Comparison of ENCODE assay signal across 9 cellular contexts in genomic region chr9:88303785-88304495, GRCh38.
A peak's percentile ranks its signal among the peaks of the same experiment; 100 is the strongest.
DNase-seq lines count a peak whose midpoint lies in the region; ATAC-seq lines count a peak whose summit lies in the region.
"Had no signal": no experiment of that assay in that cellular context is flagged by ENCODE, and none has a peak within 500 bp of the region (broad histone marks: within the 10 kb centered on the region; RNA-seq: fewer than 3 reads in every experiment).

No MANE protein-coding gene starts in this region.

- H3K4me1 Mint-ChIP-seq in stimulated activated memory B cell treated with anti-CD40 and anti-IgM and Interleukin-4, amounts not matched to agents 10 μg/mL and 1 μg/mL and 100 μg/mL, for 72 hours = peaks cover 6% of the 10 kb centered on the region
- H3K4me1 Mint-ChIP-seq: B cell had no signal

- no peaks in the 10 kb centered on the region for H3K36me3 ChIP-seq in effector memory CD4-positive, alpha-beta T cell (ENCODE audit: control insufficient read depth, insufficient read depth, low read length)

- no peaks in the 10 kb centered on the region for H3K27me3 ChIP-seq in effector memory CD4-positive, alpha-beta T cell (replicated peaks; ENCODE audit: control insufficient read depth, insufficient read depth, low read length, poor library complexity, severe bottlenecking)

- no peak overlapping the region for H3K4me3 ChIP-seq in effector memory CD4-positive, alpha-beta T cell (ENCODE audit: insufficient read depth, low read depth, low read length, poor library complexity, severe bottlenecking)

- peak; percentile 89 for ATAC-seq in HG03159 (IDR thresholded peaks at IDR 0.05; ENCODE audit: unreplicated experiment)
- ATAC-seq in stimulated activated memory B cell treated with anti-CD40 and anti-IgM and Interleukin-4, amounts not matched to agents 10 μg/mL and 1 μg/mL and 100 μg/mL, for 72 hours = peak; percentile 84

- no peaks in the 10 kb centered on the region for H3K36me3 Mint-ChIP-seq in stimulated activated memory B cell treated with anti-CD40 and anti-IgM and Interleukin-4, amounts not matched to agents 10 μg/mL and 1 μg/mL and 100 μg/mL, for 72 hours

- no peak overlapping the region for H3K27ac Mint-ChIP-seq in stimulated activated memory B cell treated with anti-CD40 and anti-IgM and Interleukin-4, amounts not matched to agents 10 μg/mL and 1 μg/mL and 100 μg/mL, for 72 hours
- H3K27ac Mint-ChIP-seq: B cell had no signal

- H3K4me1 ChIP-seq in effector memory CD4-positive, alpha-beta T cell (ENCODE audit: control insufficient read depth, insufficient read depth, low read length, poor library complexity, severe bottlenecking) = peaks cover 4% of the 10 kb centered on the region

- DNase-seq in activated CD8-positive, alpha-beta memory T cell treated with anti-CD3 and anti-CD28 coated beads for 24 hours = peak; percentile 75
- no peak for DNase-seq in activated CD8-positive, alpha-beta memory T cell treated with anti-CD3 and anti-CD28 coated beads, Interleukin-2, amount 50 U/mL, for 4 hours
- peak; percentile 39 for DNase-seq in activated naive CD4-positive, alpha-beta T cell treated with anti-CD3 and anti-CD28 coated beads, Interleukin-2, amount 50 U/mL, for 16 hours
- DNase-seq in GM19240 (ENCODE audit: insufficient read length, low spot score) (no peak), T1000 (lab: John Stamatoyannopoulos, UW) (no peak)
- no peak for DNase-seq in effector memory CD4-positive, alpha-beta T cell

- no peak overlapping the region for H3K27ac ChIP-seq in effector memory CD4-positive, alpha-beta T cell (ENCODE audit: insufficient read depth, low read length, poor library complexity, severe bottlenecking)

- H3K9me3 ChIP-seq in effector memory CD4-positive, alpha-beta T cell (ENCODE audit: control insufficient read depth, low read length) = no peaks in the 10 kb centered on the region

- peaks cover 54% of the 10 kb centered on the region for H3K27me3 Mint-ChIP-seq in stimulated activated memory B cell treated with anti-CD40 and anti-IgM and Interleukin-4, amounts not matched to agents 10 μg/mL and 1 μg/mL and 100 μg/mL, for 72 hours

- no peaks in the 10 kb centered on the region for H3K9me3 Mint-ChIP-seq in stimulated activated memory B cell treated with anti-CD40 and anti-IgM and Interleukin-4, amounts not matched to agents 10 μg/mL and 1 μg/mL and 100 μg/mL, for 72 hours

- H3K4me3 Mint-ChIP-seq in stimulated activated memory B cell treated with anti-CD40 and anti-IgM and Interleukin-4, amounts not matched to agents 10 μg/mL and 1 μg/mL and 100 μg/mL, for 72 hours = no peak overlapping the region
- H3K4me3 Mint-ChIP-seq: B cell had no signal

Comparison
In these comparisons a context has a peak if more than half of its experiments do, and no peak if none do; other contexts are left out.
1. DNase-seq: peak in activated CD8-positive, alpha-beta memory T cell treated with anti-CD3 and anti-CD28 coated beads for 24 hours (single experiment) and activated naive CD4-positive, alpha-beta T cell treated with anti-CD3 and anti-CD28 coated beads, Interleukin-2, amount 50 U/mL, for 16 hours (single experiment); none in activated CD8-positive, alpha-beta memory T cell treated with anti-CD3 and anti-CD28 coated beads, Interleukin-2, amount 50 U/mL, for 4 hours (single experiment), GM19240 (single experiment), T1000 (single experiment) and effector memory CD4-positive, alpha-beta T cell (0 of 3).